10 cellular contexts compared by ENCODE assay signal in genomic region chr13:51731759-51732158, GRCh38.
A peak's percentile ranks its signal among the peaks of the same experiment; 100 is the strongest.
DNase-seq lines count a peak whose midpoint lies in the region; ATAC-seq, FAIRE-seq and TF ChIP-seq lines count a peak whose summit lies in the region.
"Had no signal": no experiment of that assay in that cellular context is flagged by ENCODE, and none has a peak within 500 bp of the region (broad histone marks: within the 10 kb centered on the region; RNA-seq: fewer than 3 reads in every experiment).

No MANE protein-coding gene starts in this region.

- TF ChIP-seq CTCF in breast epithelium (IDR thresholded peaks at IDR 0.05) (peak in 1 of 3 donors; percentile 28), kidney (IDR thresholded peaks at IDR 0.05; ENCODE audit: borderline replicate concordance, extremely low read depth, insufficient read depth) (peak; percentile 43), upper lobe of right lung (IDR thresholded peaks at IDR 0.05) (peak; percentile 42)

- H3K9me3 ChIP-seq in breast epithelium (no peaks in the 10 kb centered on the region), kidney (ENCODE audit: control insufficient read depth in 1 of 2, low read length in 2 of 2) (no peaks in the 10 kb centered on the region), upper lobe of right lung (no peaks in the 10 kb centered on the region)

- H3K4me1 Mint-ChIP-seq in activated naive CD8-positive, alpha-beta T cell treated with anti-CD3 and anti-CD28 coated beads, Interleukin-2, amount 50 U/mL, for 24 hours, result peaks cover 14% of the 10 kb centered on the region
- H3K4me1 Mint-ChIP-seq in activated naive CD8-positive, alpha-beta T cell treated with anti-CD3 and anti-CD28 coated beads for 36 hours, result peaks cover 20% of the 10 kb centered on the region

- H3K27ac ChIP-seq in breast epithelium (peak overlapping the region; percentile 90 to 93), kidney (ENCODE audit: low read depth in 2 of 2, low read length in 2 of 2) (no peak overlapping the region), upper lobe of right lung (no peak overlapping the region)

- H3K36me3 ChIP-seq in breast epithelium (no peaks in the 10 kb centered on the region), kidney (ENCODE audit: control insufficient read depth in 1 of 2, insufficient read depth in 2 of 2, low read length in 2 of 2) (peaks cover 0 to 7% of the 10 kb centered on the region in 2 donors), upper lobe of right lung (peaks cover 10% of the 10 kb centered on the region)

- H3K27me3 ChIP-seq in breast epithelium, result no peaks in the 10 kb centered on the region
- no peaks in the 10 kb centered on the region for H3K27me3 ChIP-seq in upper lobe of right lung

- no peaks in the 10 kb centered on the region for H3K9me3 Mint-ChIP-seq in activated naive CD8-positive, alpha-beta T cell treated with anti-CD3 and anti-CD28 coated beads, Interleukin-2, amount 50 U/mL, for 24 hours
- H3K9me3 Mint-ChIP-seq in activated naive CD8-positive, alpha-beta T cell treated with anti-CD3 and anti-CD28 coated beads for 36 hours, result no peaks in the 10 kb centered on the region

- DNase-seq in activated naive CD8-positive, alpha-beta T cell treated with anti-CD3 and anti-CD28 coated beads, Interleukin-2, amount 50 U/mL, for 24 hours, result no peak
- no peak for DNase-seq in activated naive CD8-positive, alpha-beta T cell treated with anti-CD3 and anti-CD28 coated beads for 36 hours
- DNase-seq in breast epithelium (ENCODE audit: low spot score in 2 of 2) (no peak), kidney (no peak), upper lobe of right lung (no peak), NCI-H2196 treated with DMSO at 0.1 percent for 48 hours (lab: John Stamatoyannopoulos, UW; ENCODE audit: unreplicated experiment) (no peak), RCC 7860 (ENCODE audit: low spot score) (no peak)
- DNase-seq: activated CD8-positive, alpha-beta memory T cell treated with anti-CD3 and anti-CD28 coated beads, Interleukin-2, amount 50 U/mL, for 48 hours; OCI-M1 had no signal

- H3K4me3 ChIP-seq in breast epithelium (no peak overlapping the region), kidney (ENCODE audit: low read length in 2 of 2) (no peak overlapping the region), upper lobe of right lung (no peak overlapping the region)

- no peak for ATAC-seq in activated naive CD8-positive, alpha-beta T cell treated with anti-CD3 and anti-CD28 coated beads, Interleukin-2, amount 50 U/mL, for 24 hours
- ATAC-seq in upper lobe of right lung, result peak; percentile 18
- no peak for ATAC-seq in GM21515 (IDR thresholded peaks at IDR 0.05; ENCODE audit: unreplicated experiment)

- H3K27ac Mint-ChIP-seq in activated naive CD8-positive, alpha-beta T cell treated with anti-CD3 and anti-CD28 coated beads, Interleukin-2, amount 50 U/mL, for 24 hours, result peak overlapping the region; percentile 45
- H3K27ac Mint-ChIP-seq in activated naive CD8-positive, alpha-beta T cell treated with anti-CD3 and anti-CD28 coated beads for 36 hours, result no peak overlapping the region

- no peak for TF ChIP-seq POLR2A in breast epithelium (IDR thresholded peaks at IDR 0.05)

- H3K4me3 Mint-ChIP-seq in activated naive CD8-positive, alpha-beta T cell treated with anti-CD3 and anti-CD28 coated beads, Interleukin-2, amount 50 U/mL, for 24 hours, result no peak overlapping the region
- H3K4me3 Mint-ChIP-seq in activated naive CD8-positive, alpha-beta T cell treated with anti-CD3 and anti-CD28 coated beads for 36 hours, result no peak overlapping the region

- H3K27me3 Mint-ChIP-seq in activated naive CD8-positive, alpha-beta T cell treated with anti-CD3 and anti-CD28 coated beads, Interleukin-2, amount 50 U/mL, for 24 hours, result no peaks in the 10 kb centered on the region
- no peaks in the 10 kb centered on the region for H3K27me3 Mint-ChIP-seq in activated naive CD8-positive, alpha-beta T cell treated with anti-CD3 and anti-CD28 coated beads for 36 hours

- peak; percentile 56 for FAIRE-seq in kidney (lab: Jason Lieb, UNC)
- FAIRE-seq in RCC 7860 (lab: Jason Lieb, UNC), result no peak

- peaks cover 13% of the 10 kb centered on the region for H3K36me3 Mint-ChIP-seq in activated naive CD8-positive, alpha-beta T cell treated with anti-CD3 and anti-CD28 coated beads, Interleukin-2, amount 50 U/mL, for 24 hours (ENCODE audit: low read depth)
- H3K36me3 Mint-ChIP-seq in activated naive CD8-positive, alpha-beta T cell treated with anti-CD3 and anti-CD28 coated beads for 36 hours, result peaks cover 14% of the 10 kb centered on the region

- H3K9ac ChIP-seq in kidney (ENCODE audit: low read length in 2 of 2), result no peak overlapping the region

- intact Hi-C loops in breast epithelium (cut with DNase I; ENCODE audit: low total_unique reads) (no loop called here), kidney (cut with DNase I) (no loop called here), upper lobe of right lung (cut with DNase I) (no loop called here)

- peaks cover 11 to 12% of the 10 kb centered on the region in 2 donors for H3K4me1 ChIP-seq in breast epithelium
- H3K4me1 ChIP-seq in kidney (ENCODE audit: control insufficient read depth in 1 of 2, insufficient read depth in 1 of 2, low read depth in 1 of 2, low read length in 2 of 2), result peaks cover 13% of the 10 kb centered on the region in 2 donors
- peaks cover 9% of the 10 kb centered on the region for H3K4me1 ChIP-seq in upper lobe of right lung

Comparison
In these comparisons a context has a peak if more than half of its experiments do, and no peak if none do; other contexts are left out.
1. H3K27ac ChIP-seq: peak in breast epithelium (2 of 2); none in kidney (0 of 2) and upper lobe of right lung (single experiment).